1 cellular context compared by ENCODE assay signal in genomic region chr2:164840930-164841718, GRCh38.
TF ChIP-seq lines count a peak whose summit lies in the region.

No MANE protein-coding gene starts in this region.

TF ChIP-seq in H1, 55 proteins besides CTCF, POLR2A, EP300 and RAD21 (continued from another document):
- TF ChIP-seq SIRT6 (IDR thresholded peaks at IDR 0.05; ENCODE audit: low read length) (no peak), SP2 (IDR thresholded peaks at IDR 0.05; ENCODE audit: low read length) (no peak), TBP (IDR thresholded peaks at IDR 0.05; ENCODE audit: low read depth, low read length) (0 out of 2 replicates have a peak, but pooled peaks have one; percentile 11), HDAC6 (IDR thresholded peaks at IDR 0.05; ENCODE audit: low read depth, low read length) (no peak), SAP30 (IDR thresholded peaks at IDR 0.05; ENCODE audit: insufficient read depth, insufficient replicate concordance, low read length) (no peak), ATF2 (IDR thresholded peaks at IDR 0.05; ENCODE audit: low read length) (no peak), RFX5 (IDR thresholded peaks at IDR 0.05; ENCODE audit: borderline replicate concordance, low read depth, low read length) (no peak)
- TF ChIP-seq, protein P1, sequence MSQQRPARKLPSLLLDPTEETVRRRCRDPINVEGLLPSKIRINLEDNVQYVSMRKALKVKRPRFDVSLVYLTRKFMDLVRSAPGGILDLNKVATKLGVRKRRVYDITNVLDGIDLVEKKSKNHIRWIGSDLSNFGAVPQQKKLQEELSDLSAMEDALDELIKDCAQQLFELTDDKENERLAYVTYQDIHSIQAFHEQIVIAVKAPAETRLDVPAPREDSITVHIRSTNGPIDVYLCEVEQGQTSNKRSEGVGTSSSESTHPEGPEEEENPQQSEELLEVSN (IDR thresholded peaks at IDR 0.05): no peak
TF ChIP-seq in H1: peak in this region for 6.
